Comparison of ENCODE assay signal across 8 cellular contexts in genomic region chr3:183884437-183885296, GRCh38. TPM values are rescaled to one million over a fixed set of nuclear protein-coding genes. Genes with fewer than 3 reads are reported as not detected.
A peak's percentile ranks its signal among the peaks of the same experiment; 100 is the strongest.
DNase-seq lines count a peak whose midpoint lies in the region; ATAC-seq and TF ChIP-seq lines count a peak whose summit lies in the region.

TSS of gene PARL (minus strand) at chr3:183884880. CDS start at chr3:183884846, 34 bp downstream.

- peak; percentile 93 to 97 (median 96) for DNase-seq in NCI-H1417 (lab: John Stamatoyannopoulos, UW)
- peak; percentile 76 to 95 for DNase-seq in SW 1271 (lab: John Stamatoyannopoulos, UW)
- peak; percentile 99 for DNase-seq in activated naive CD8-positive, alpha-beta T cell treated with anti-CD3 and anti-CD28 coated beads, Interleukin-2, amount 50 U/mL, for 24 hours
- peak; percentile 99 for DNase-seq in cardiac septum (ENCODE audit: low spot score)
- peak; percentile 93 for DNase-seq in pons (ENCODE audit: low spot score)
- peak; percentile 97 for DNase-seq in type B pancreatic cell (ENCODE audit: extremely low spot score, unreplicated experiment)

- peaks cover 14% of the 10 kb centered on the region for H3K36me3 Mint-ChIP-seq in activated naive CD8-positive, alpha-beta T cell treated with anti-CD3 and anti-CD28 coated beads, Interleukin-2, amount 50 U/mL, for 24 hours (ENCODE audit: low read depth)
- H3K36me3 Mint-ChIP-seq in type B pancreatic cell: no peaks in the 10 kb centered on the region

- H3K27me3 Mint-ChIP-seq in activated naive CD8-positive, alpha-beta T cell treated with anti-CD3 and anti-CD28 coated beads, Interleukin-2, amount 50 U/mL, for 24 hours: peaks cover under 1% of the 10 kb centered on the region
- H3K27me3 Mint-ChIP-seq in type B pancreatic cell: peaks cover 17% of the 10 kb centered on the region

- H3K9me3 Mint-ChIP-seq in activated naive CD8-positive, alpha-beta T cell treated with anti-CD3 and anti-CD28 coated beads, Interleukin-2, amount 50 U/mL, for 24 hours: no peaks in the 10 kb centered on the region
- no peaks in the 10 kb centered on the region for H3K9me3 Mint-ChIP-seq in type B pancreatic cell

- TF ChIP-seq CTCF in GM12874 (IDR thresholded peaks at IDR 0.05; ENCODE audit: insufficient read depth, low read depth, low read length) (peak; percentile 99), type B pancreatic cell (conservative IDR thresholded peaks at IDR 0.05) (peak; percentile 98)

- peak; percentile 99 for ATAC-seq in HG02763 (IDR thresholded peaks at IDR 0.05; ENCODE audit: unreplicated experiment)
- ATAC-seq in activated naive CD8-positive, alpha-beta T cell treated with anti-CD3 and anti-CD28 coated beads, Interleukin-2, amount 50 U/mL, for 24 hours: peak; percentile 100

- H3K27ac Mint-ChIP-seq in activated naive CD8-positive, alpha-beta T cell treated with anti-CD3 and anti-CD28 coated beads, Interleukin-2, amount 50 U/mL, for 24 hours: peak within 1 kb of the TSS; percentile 92
- H3K27ac Mint-ChIP-seq in type B pancreatic cell: peak within 1 kb of the TSS; percentile 86

- H3K4me1 Mint-ChIP-seq in activated naive CD8-positive, alpha-beta T cell treated with anti-CD3 and anti-CD28 coated beads, Interleukin-2, amount 50 U/mL, for 24 hours: peaks cover 41% of the 10 kb centered on the region
- H3K4me1 Mint-ChIP-seq in type B pancreatic cell (ENCODE audit: unreplicated experiment): peaks cover 29% of the 10 kb centered on the region

- intact Hi-C loops in cardiac septum (cut with DNase I): no loop called here

- peak within 1 kb of the TSS; percentile 95 for H3K4me3 Mint-ChIP-seq in activated naive CD8-positive, alpha-beta T cell treated with anti-CD3 and anti-CD28 coated beads, Interleukin-2, amount 50 U/mL, for 24 hours
- H3K4me3 Mint-ChIP-seq in type B pancreatic cell: peak within 1 kb of the TSS; percentile 98

RNA-seq across cellular contexts. Expression of gene PARL, which starts in this region (rescaled TPM):
- total RNA-seq in cardiac septum (57.2 TPM), type B pancreatic cell (ENCODE audit: low replicate concordance) (53.1 and 63.0 TPM in 2 replicates)

Comparison
In these comparisons a context has a peak if more than half of its experiments do, and no peak if none do; other contexts are left out.
1. Peak in every context shown above with its lines: DNase-seq and ATAC-seq.